In the genomic region with DNA sequence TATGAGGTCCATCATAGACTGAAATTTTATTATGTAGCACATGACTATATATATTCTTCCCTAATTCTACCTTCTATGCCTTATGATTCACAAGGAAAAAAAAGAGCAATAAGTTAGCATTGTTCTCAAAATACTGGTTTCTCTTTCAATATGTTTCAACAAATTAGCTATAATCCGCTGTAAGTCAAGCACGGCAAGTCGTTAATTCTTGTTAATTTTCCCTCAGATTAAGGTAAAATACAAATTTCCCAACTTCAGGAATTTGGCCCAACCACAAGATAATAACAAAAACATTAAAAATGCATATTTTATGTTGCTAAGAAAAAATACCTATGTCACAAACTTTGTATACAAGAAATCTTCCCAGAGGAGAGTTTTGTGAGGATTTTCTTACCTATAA, we compare ENCODE assay signal across 29 cellular contexts.
DNase-seq lines count a peak whose midpoint lies in the region; ATAC-seq, FAIRE-seq and TF ChIP-seq lines count a peak whose summit lies in the region.
"Had no signal": no experiment of that assay in that cellular context is flagged by ENCODE, and none has a peak within 500 bp of the region (broad histone marks: within the 10 kb centered on the region; RNA-seq: fewer than 3 reads in every experiment).

No MANE protein-coding gene starts in this region.

- H3K4me3 ChIP-seq in GM12878 (no peak overlapping the region), mesenchymal stem cell (ENCODE audit: insufficient read depth in 1 of 2, low read depth in 1 of 2, low read length in 2 of 2) (no peak overlapping the region)
- H3K4me3 ChIP-seq: A549; BLaER1; BLaER1 treated with 17β-estradiol and CSF1 and Interleukin-3, amounts not matched to agents 10 nM and 100 nM had no signal

- H3K14ac ChIP-seq in mesenchymal stem cell (ENCODE audit: low read length in 2 of 2), result no peak overlapping the region

- intact Hi-C loops in GM12878 (cut with micrococcal nuclease; ENCODE audit: unreplicated experiment), result loop anchor here (5.0 kb wide), 1 partner anchor 121 kb away; no protein-coding TSS in a partner anchor

- no peak overlapping the region for H2AK5ac ChIP-seq in mesenchymal stem cell (ENCODE audit: low read length, severe bottlenecking)

- no peak overlapping the region for H4K91ac ChIP-seq in mesenchymal stem cell (ENCODE audit: low read length)

- no peak overlapping the region for H2BK5ac ChIP-seq in mesenchymal stem cell (ENCODE audit: low read depth, low read length, poor library complexity, severe bottlenecking)

- H2BK12ac ChIP-seq in mesenchymal stem cell (ENCODE audit: low read length in 2 of 2), result no peak overlapping the region

- DNase-seq in GM12878 (ENCODE audit: low read depth, low spot score) (no peak), mesenchymal stem cell (no peak)
- DNase-seq: 8988T; ACHN; AML-193; BE2C; C1 segment of cervical spinal cord; Caco-2; Calu3; CD4-positive, alpha-beta memory T cell; CD4-positive, alpha-beta T cell; CD4-positive, CD25-positive, alpha-beta regulatory T cell; CD8-positive, alpha-beta memory T cell; CD8-positive, alpha-beta T cell; COR-L47; DMS 273 treated with DMSO at 0.1 percent for 48 hours; DMS153; DMS53; DMS79; DMS79 treated with DMSO at 0.1 percent for 48 hours; DND-41; EL had no signal

- TF ChIP-seq RAD21 in GM12878 (IDR thresholded peaks at IDR 0.05; ENCODE audit: insufficient read depth, low read depth, low read length), result no peak

- H3K4ac ChIP-seq in mesenchymal stem cell (ENCODE audit: low read depth in 1 of 2, low read length in 2 of 2), result no peak overlapping the region

- H3K9me3 ChIP-seq in GM12878 (replicated peaks; ENCODE audit: control insufficient read depth, insufficient read depth, low read length) (no peaks in the 10 kb centered on the region), mesenchymal stem cell (ENCODE audit: control insufficient read depth, low read length) (peaks cover 22% of the 10 kb centered on the region)
- H3K9me3 ChIP-seq: A549, BE2C, Caco-2 had no signal

- no peak overlapping the region for H2BK15ac ChIP-seq in mesenchymal stem cell (ENCODE audit: low read depth, poor library complexity, severe bottlenecking)

- no peaks in the 10 kb centered on the region for H4K20me1 ChIP-seq in GM12878 (ENCODE audit: control insufficient read depth, insufficient read depth)
- H4K20me1 ChIP-seq: BLaER1; BLaER1 treated with 17β-estradiol and CSF1 and Interleukin-3, amounts not matched to agents 10 nM and 100 nM had no signal

- no peak overlapping the region for H3K23ac ChIP-seq in mesenchymal stem cell (ENCODE audit: low read length in 2 of 2)

- TF ChIP-seq CTCF in GM12878 (IDR thresholded peaks at IDR 0.05 in 2 of 3, conservative IDR thresholded peaks at IDR 0.05 in 1 of 3; ENCODE audit: control insufficient read depth in 2 of 3, extremely low read depth in 1 of 3, insufficient read depth in 1 of 3, low read depth in 3 of 3, low read length in 3 of 3), result no peak

- FAIRE-seq in GM12878 (lab: Jason Lieb, UNC), result no peak
- FAIRE-seq: A204.1, A549, D721Med had no signal

- H3K79me2 ChIP-seq in GM12878 (ENCODE audit: control insufficient read depth, insufficient read depth, low read length), result no peaks in the 10 kb centered on the region

- H3K27ac ChIP-seq in GM12878 (ENCODE audit: control insufficient read depth, insufficient read depth) (no peak overlapping the region), mesenchymal stem cell (ENCODE audit: low read length, poor library complexity, severe bottlenecking) (no peak overlapping the region)
- H3K27ac ChIP-seq: 22Rv1, A549, BLaER1, C4-2B had no signal

- BruUV-seq in GM12878 (replicated peaks; lab: Mats Ljungman, UMichigan), result no TSS peak

- CTCF ChIA-PET in GM12878 (lab: Yijun Ruan, JAX), result no interaction called here

- RAD21 ChIA-PET in GM12878 (lab: Charles Lee; ENCODE audit: unreplicated experiment), result interaction anchor here (1.2 kb wide), 1 partner anchor 41 kb away, joined by 4 read pairs; no protein-coding TSS in a partner anchor

- in situ Hi-C loops in GM12878 (cut with MboI), result no loop called here

- H4K8ac ChIP-seq in mesenchymal stem cell (ENCODE audit: low read length), result no peak overlapping the region

- ATAC-seq in GM12878, result peak; percentile 41; the same call in 2 of the 3 replicates
- ATAC-seq: A549; CD8-positive, alpha-beta T cell had no signal

- no peak for TF ChIP-seq EP300 in GM12878 (IDR thresholded peaks at IDR 0.05; ENCODE audit: borderline replicate concordance in 1 of 2, control insufficient read depth in 1 of 2, low read depth in 2 of 2, low read length in 2 of 2)

- no peaks in the 10 kb centered on the region for H3K79me1 ChIP-seq in mesenchymal stem cell (replicated peaks; ENCODE audit: low read length, poor library complexity, severe bottlenecking)

- no peak overlapping the region for H3K4me2 ChIP-seq in GM12878 (ENCODE audit: control insufficient read depth, insufficient read depth)
- H3K4me2 ChIP-seq in mesenchymal stem cell (ENCODE audit: low read length, poor library complexity, severe bottlenecking), result no peak overlapping the region
- H3K4me2 ChIP-seq: A549, BLaER1 had no signal

- no peak overlapping the region for H3K18ac ChIP-seq in mesenchymal stem cell (ENCODE audit: low read depth in 1 of 2, low read length in 2 of 2)

- H3K9ac ChIP-seq in GM12878 (ENCODE audit: control insufficient read depth, insufficient read depth, low read length) (no peak overlapping the region), mesenchymal stem cell (ENCODE audit: low read length) (no peak overlapping the region)
- H3K9ac ChIP-seq: BLaER1; BLaER1 treated with 17β-estradiol and CSF1 and Interleukin-3, amounts not matched to agents 10 nM and 100 nM had no signal

- TF ChIP-seq POLR2A in GM12878 (IDR thresholded peaks at IDR 0.05; ENCODE audit: low read depth, low read length), result no peak

- POLR2A ChIA-PET in GM12878 (lab: Charles Lee), result interaction anchor here (0.7 kb wide), 1 partner anchor 401 kb away, joined by 6 read pairs; no protein-coding TSS in a partner anchor

- SMC1A ChIA-PET in GM12878 (lab: Charles Lee; ENCODE audit: uncharacterized antibody, unreplicated experiment), result interaction anchor here (0.8 kb wide), 1 partner anchor 10 kb away, joined by 3 read pairs; no protein-coding TSS in a partner anchor

- 0% methylated on average over 3 of the region's 3 CpGs for WGBS in GM12878 (ENCODE audit: insufficient coverage, insufficient replicate concordance, low lambda C conversion rate, missing lambda C conversion rate)
- WGBS in mesenchymal stem cell, result 65% methylated on average over 3 of the region's 3 CpGs

- no peaks in the 10 kb centered on the region for H3K27me3 ChIP-seq in GM12878 (replicated peaks in 1 of 2; ENCODE audit: control insufficient read depth in 2 of 2, insufficient read depth in 2 of 2, low read length in 1 of 2)
- no peaks in the 10 kb centered on the region for H3K27me3 ChIP-seq in mesenchymal stem cell (ENCODE audit: control insufficient read depth in 1 of 2, insufficient read depth in 1 of 2, low read length in 2 of 2)
- H3K27me3 ChIP-seq: BE2C; BLaER1; BLaER1 treated with 17β-estradiol and CSF1 and Interleukin-3, amounts not matched to agents 10 nM and 100 nM had no signal

- H3K36me3 ChIP-seq in GM12878 (ENCODE audit: control insufficient read depth in 2 of 2, insufficient read depth in 2 of 2, low read length in 1 of 2) (no peaks in the 10 kb centered on the region), mesenchymal stem cell (ENCODE audit: control insufficient read depth in 1 of 2, insufficient read depth in 2 of 2, low read depth in 1 of 2, low read length in 2 of 2) (no peaks in the 10 kb centered on the region)
- H3K36me3 ChIP-seq: BE2C; BLaER1; BLaER1 treated with 17β-estradiol and CSF1 and Interleukin-3, amounts not matched to agents 10 nM and 100 nM had no signal

- no peak overlapping the region for H2BK120ac ChIP-seq in mesenchymal stem cell (ENCODE audit: low read depth, low read length)

- H2AFZ ChIP-seq in GM12878 (ENCODE audit: control insufficient read depth, low read depth, low read length), result no peak overlapping the region
- no peak overlapping the region for H2AFZ ChIP-seq in mesenchymal stem cell (ENCODE audit: low read depth, low read length)

- H3K4me1 ChIP-seq in GM12878 (ENCODE audit: control insufficient read depth, insufficient read depth, low read length), result no peaks in the 10 kb centered on the region
- H3K4me1 ChIP-seq in mesenchymal stem cell (ENCODE audit: control insufficient read depth, insufficient read depth, low read depth, low read length), result no peaks in the 10 kb centered on the region
- H3K4me1 ChIP-seq: A549, BE2C, Caco-2 had no signal

TF ChIP-seq in GM12878, 131 proteins besides CTCF, POLR2A, EP300 and RAD21 (continues in another document):
- TF ChIP-seq IKZF1 (conservative IDR thresholded peaks at IDR 0.05) (peak; percentile 65), MEF2B (IDR thresholded peaks at IDR 0.05; ENCODE audit: partially characterized antibody, poor library complexity, severe bottlenecking) (no peak), SREBF1 (IDR thresholded peaks at IDR 0.05; ENCODE audit: low read length) (no peak), ZNF217 (IDR thresholded peaks at IDR 0.05) (no peak), KAT2A (conservative IDR thresholded peaks at IDR 0.05; ENCODE audit: control insufficient read depth, low read depth, low read length) (no peak), MYC (IDR thresholded peaks at IDR 0.05; ENCODE audit: insufficient read depth, insufficient read length, insufficient replicate concordance, low read length, severe bottlenecking) (no peak), ZNF24 (IDR thresholded peaks at IDR 0.05) (no peak), ATF7 (IDR thresholded peaks at IDR 0.05; ENCODE audit: low read depth) (no peak), ZSCAN29 (IDR thresholded peaks at IDR 0.05) (no peak), IKZF2 (IDR thresholded peaks at IDR 0.05) (peak; percentile 78 to 79), CEBPB (IDR thresholded peaks at IDR 0.05; ENCODE audit: borderline replicate concordance in 1 of 2, low read depth in 2 of 2, low read length in 2 of 2) (no peak), MTA2 (IDR thresholded peaks at IDR 0.05; ENCODE audit: low read depth) (peak; percentile 77)
- TF ChIP-seq, protein P1, sequence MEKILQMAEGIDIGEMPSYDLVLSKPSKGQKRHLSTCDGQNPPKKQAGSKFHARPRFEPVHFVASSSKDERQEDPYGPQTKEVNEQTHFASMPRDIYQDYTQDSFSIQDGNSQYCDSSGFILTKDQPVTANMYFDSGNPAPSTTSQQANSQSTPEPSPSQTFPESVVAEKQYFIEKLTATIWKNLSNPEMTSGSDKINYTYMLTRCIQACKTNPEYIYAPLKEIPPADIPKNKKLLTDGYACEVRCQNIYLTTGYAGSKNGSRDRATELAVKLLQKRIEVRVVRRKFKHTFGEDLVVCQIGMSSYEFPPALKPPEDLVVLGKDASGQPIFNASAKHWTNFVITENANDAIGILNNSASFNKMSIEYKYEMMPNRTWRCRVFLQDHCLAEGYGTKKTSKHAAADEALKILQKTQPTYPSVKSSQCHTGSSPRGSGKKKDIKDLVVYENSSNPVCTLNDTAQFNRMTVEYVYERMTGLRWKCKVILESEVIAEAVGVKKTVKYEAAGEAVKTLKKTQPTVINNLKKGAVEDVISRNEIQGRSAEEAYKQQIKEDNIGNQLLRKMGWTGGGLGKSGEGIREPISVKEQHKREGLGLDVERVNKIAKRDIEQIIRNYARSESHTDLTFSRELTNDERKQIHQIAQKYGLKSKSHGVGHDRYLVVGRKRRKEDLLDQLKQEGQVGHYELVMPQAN (conservative IDR thresholded peaks at IDR 0.05), result no peak
